33 cellular contexts compared by ENCODE assay signal in genomic region chr1:55882931-55883330, GRCh38.
"Had no signal": no experiment of that assay in that cellular context is flagged by ENCODE, and none has a peak within 500 bp of the region (broad histone marks: within the 10 kb centered on the region; RNA-seq: fewer than 3 reads in every experiment).

No MANE protein-coding gene starts in this region.

- H3K9me3 ChIP-seq: ascending aorta, esophagus muscularis mucosa, gastroesophageal sphincter had no signal

- H3K4me3 ChIP-seq: ascending aorta, esophagus muscularis mucosa, gastroesophageal sphincter had no signal

- H3K36me3 ChIP-seq: ascending aorta, esophagus muscularis mucosa, gastroesophageal sphincter, WERI-Rb-1 had no signal

- H3K4me3 Mint-ChIP-seq: activated B cell treated with CpG ODN at 0.5 μM for 24 hours; activated CD8-positive, alpha-beta memory T cell treated with anti-CD3 and anti-CD28 coated beads, Interleukin-2, amount 10 ng/mL, durations not matched to agents 7 days and 5 days; activated CD8-positive, alpha-beta T cell treated with anti-CD3 and anti-CD28 coated beads, Interleukin-2, amount 10 ng/mL, durations not matched to agents 7 days and 5 days; activated naive CD4-positive, alpha-beta T cell treated with anti-CD3 and anti-CD28 coated beads, Interleukin-2, amount 10 ng/mL, durations not matched to agents 7 days and 5 days; activated naive CD8-positive, alpha-beta T cell treated with anti-CD3 and anti-CD28 coated beads, Interleukin-2, amount 10 ng/mL, durations not matched to agents 7 days and 5 days; activated T-cell treated with anti-CD3 and anti-CD28 coated beads, Interleukin-2, amount 50 U/mL, for 72 hours; brain; central memory CD8-positive, alpha-beta T cell; effector memory CD8-positive, alpha-beta T cell; T-helper 17 cell; T-helper 2 cell treated with Interferon-gamma antibody and Interleukin-4, amounts not matched to agents 5 μg/mL and 100 μg/mL, for 36 hours had no signal

- ATAC-seq: activated CD4-positive, CD25-positive, alpha-beta regulatory T cell treated with anti-CD3 and anti-CD28 coated beads, Interleukin-2, amount 50 U/mL, for 24 hours; activated CD8-positive, alpha-beta memory T cell treated with anti-CD3 and anti-CD28 coated beads, Interleukin-2, amount 10 ng/mL, durations not matched to agents 7 days and 5 days; activated CD8-positive, alpha-beta T cell treated with anti-CD3 and anti-CD28 coated beads, Interleukin-2, amount 10 ng/mL, durations not matched to agents 7 days and 5 days; activated naive CD4-positive, alpha-beta T cell treated with anti-CD3 and anti-CD28 coated beads, Interleukin-2, amount 50 U/mL, for 72 hours; activated T-cell treated with anti-CD3 and anti-CD28 coated beads, Interleukin-2, amount 50 U/mL, for 72 hours; effector memory CD8-positive, alpha-beta T cell; gastroesophageal sphincter; T-helper 17 cell had no signal

- H3K4me1 Mint-ChIP-seq: activated B cell treated with CpG ODN at 0.5 μM for 24 hours; activated CD8-positive, alpha-beta memory T cell treated with anti-CD3 and anti-CD28 coated beads, Interleukin-2, amount 10 ng/mL, durations not matched to agents 7 days and 5 days; activated naive CD4-positive, alpha-beta T cell treated with anti-CD3 and anti-CD28 coated beads, Interleukin-2, amount 10 ng/mL, durations not matched to agents 7 days and 5 days; activated naive CD8-positive, alpha-beta T cell treated with anti-CD3 and anti-CD28 coated beads, Interleukin-2, amount 10 ng/mL, durations not matched to agents 7 days and 5 days; central memory CD8-positive, alpha-beta T cell; T-helper 17 cell had no signal

- H3K27me3 ChIP-seq: ascending aorta, esophagus muscularis mucosa, gastroesophageal sphincter had no signal

- H3K27ac ChIP-seq: ascending aorta, esophagus muscularis mucosa, gastroesophageal sphincter, WERI-Rb-1 had no signal

- H3K36me3 Mint-ChIP-seq: activated CD8-positive, alpha-beta memory T cell treated with anti-CD3 and anti-CD28 coated beads, Interleukin-2, amount 10 ng/mL, durations not matched to agents 7 days and 5 days; activated naive CD4-positive, alpha-beta T cell treated with anti-CD3 and anti-CD28 coated beads, Interleukin-2, amount 10 ng/mL, durations not matched to agents 7 days and 5 days; activated naive CD4-positive, alpha-beta T cell treated with anti-CD3 and anti-CD28 coated beads, Interleukin-2, amount 50 U/mL, for 72 hours; activated naive CD8-positive, alpha-beta T cell treated with anti-CD3 and anti-CD28 coated beads, Interleukin-2, amount 10 ng/mL, durations not matched to agents 7 days and 5 days; brain had no signal

- H3K27ac Mint-ChIP-seq: activated B cell treated with CpG ODN at 0.5 μM for 24 hours; activated CD8-positive, alpha-beta memory T cell treated with anti-CD3 and anti-CD28 coated beads, Interleukin-2, amount 10 ng/mL, durations not matched to agents 7 days and 5 days; activated CD8-positive, alpha-beta T cell treated with anti-CD3 and anti-CD28 coated beads, Interleukin-2, amount 10 ng/mL, durations not matched to agents 7 days and 5 days; activated naive CD4-positive, alpha-beta T cell treated with anti-CD3 and anti-CD28 coated beads, Interleukin-2, amount 10 ng/mL, durations not matched to agents 7 days and 5 days; activated naive CD4-positive, alpha-beta T cell treated with anti-CD3 and anti-CD28 coated beads, Interleukin-2, amount 50 U/mL, for 72 hours; activated naive CD8-positive, alpha-beta T cell treated with anti-CD3 and anti-CD28 coated beads, Interleukin-2, amount 10 ng/mL, durations not matched to agents 7 days and 5 days; activated T-cell treated with anti-CD3 and anti-CD28 coated beads, Interleukin-2, amount 50 U/mL, for 72 hours; brain; effector memory CD8-positive, alpha-beta T cell; T-helper 17 cell; T-helper 2 cell treated with Interferon-gamma antibody and Interleukin-4, amounts not matched to agents 5 μg/mL and 100 μg/mL, for 36 hours had no signal

- H3K27me3 Mint-ChIP-seq: activated B cell treated with CpG ODN at 0.5 μM for 24 hours; activated CD8-positive, alpha-beta memory T cell treated with anti-CD3 and anti-CD28 coated beads, Interleukin-2, amount 10 ng/mL, durations not matched to agents 7 days and 5 days; activated naive CD4-positive, alpha-beta T cell treated with anti-CD3 and anti-CD28 coated beads, Interleukin-2, amount 10 ng/mL, durations not matched to agents 7 days and 5 days; activated naive CD8-positive, alpha-beta T cell treated with anti-CD3 and anti-CD28 coated beads, Interleukin-2, amount 10 ng/mL, durations not matched to agents 7 days and 5 days had no signal

- H3K4me1 ChIP-seq: ascending aorta had no signal

- DNase-seq: activated B cell treated with CpG ODN at 0.5 μM for 24 hours; activated CD4-positive, alpha-beta T cell treated with anti-CD3 and anti-CD28 coated beads for 48 hours; activated CD4-positive, alpha-beta T cell treated with anti-CD3 and anti-CD28 coated beads, Interleukin-2, amount 50 U/mL, for 1 hour; activated CD4-positive, alpha-beta T cell treated with anti-CD3 and anti-CD28 coated beads, Interleukin-2, amount 50 U/mL, for 48 hours; activated CD8-positive, alpha-beta memory T cell treated with anti-CD3 and anti-CD28 coated beads, Interleukin-2, amount 10 ng/mL, durations not matched to agents 7 days and 5 days; activated CD8-positive, alpha-beta memory T cell treated with anti-CD3 and anti-CD28 coated beads, Interleukin-2, amount 50 U/mL, for 4 hours; activated CD8-positive, alpha-beta T cell treated with anti-CD3 and anti-CD28 coated beads, Interleukin-2, amount 10 ng/mL, durations not matched to agents 7 days and 5 days; activated gamma-delta T cell; activated naive CD4-positive, alpha-beta T cell; activated naive CD4-positive, alpha-beta T cell treated with anti-CD3 and anti-CD28 coated beads, Interleukin-2, amount 10 ng/mL, durations not matched to agents 7 days and 5 days; activated naive CD8-positive, alpha-beta T cell treated with anti-CD3 and anti-CD28 coated beads, Interleukin-2, amount 10 ng/mL, durations not matched to agents 7 days and 5 days; activated T-cell treated with anti-CD3 and anti-CD28 coated beads, Interleukin-2, amount 50 U/mL, for 1 hour; activated T-cell treated with anti-CD3 and anti-CD28 coated beads, Interleukin-2, amount 50 U/mL, for 72 hours; cortex of kidney; dermis blood vessel endothelial cell; effector CD4-positive, alpha-beta T cell; effector memory CD8-positive, alpha-beta T cell; erythroblast; foreskin melanocyte; T-helper 1 cell; T-helper 17 cell; T1000; WERI-Rb-1 had no signal

- H3K9me3 Mint-ChIP-seq: activated B cell treated with CpG ODN at 0.5 μM for 24 hours; activated naive CD4-positive, alpha-beta T cell treated with anti-CD3 and anti-CD28 coated beads, Interleukin-2, amount 10 ng/mL, durations not matched to agents 7 days and 5 days; activated naive CD8-positive, alpha-beta T cell treated with anti-CD3 and anti-CD28 coated beads, Interleukin-2, amount 10 ng/mL, durations not matched to agents 7 days and 5 days; activated T-cell treated with anti-CD3 and anti-CD28 coated beads, Interleukin-2, amount 50 U/mL, for 72 hours; brain; central memory CD8-positive, alpha-beta T cell; effector memory CD8-positive, alpha-beta T cell; T-helper 2 cell treated with Interferon-gamma antibody and Interleukin-4, amounts not matched to agents 5 μg/mL and 100 μg/mL, for 36 hours had no signal

- FAIRE-seq: bronchial epithelial cell, colon had no signal
